In the genomic region with DNA sequence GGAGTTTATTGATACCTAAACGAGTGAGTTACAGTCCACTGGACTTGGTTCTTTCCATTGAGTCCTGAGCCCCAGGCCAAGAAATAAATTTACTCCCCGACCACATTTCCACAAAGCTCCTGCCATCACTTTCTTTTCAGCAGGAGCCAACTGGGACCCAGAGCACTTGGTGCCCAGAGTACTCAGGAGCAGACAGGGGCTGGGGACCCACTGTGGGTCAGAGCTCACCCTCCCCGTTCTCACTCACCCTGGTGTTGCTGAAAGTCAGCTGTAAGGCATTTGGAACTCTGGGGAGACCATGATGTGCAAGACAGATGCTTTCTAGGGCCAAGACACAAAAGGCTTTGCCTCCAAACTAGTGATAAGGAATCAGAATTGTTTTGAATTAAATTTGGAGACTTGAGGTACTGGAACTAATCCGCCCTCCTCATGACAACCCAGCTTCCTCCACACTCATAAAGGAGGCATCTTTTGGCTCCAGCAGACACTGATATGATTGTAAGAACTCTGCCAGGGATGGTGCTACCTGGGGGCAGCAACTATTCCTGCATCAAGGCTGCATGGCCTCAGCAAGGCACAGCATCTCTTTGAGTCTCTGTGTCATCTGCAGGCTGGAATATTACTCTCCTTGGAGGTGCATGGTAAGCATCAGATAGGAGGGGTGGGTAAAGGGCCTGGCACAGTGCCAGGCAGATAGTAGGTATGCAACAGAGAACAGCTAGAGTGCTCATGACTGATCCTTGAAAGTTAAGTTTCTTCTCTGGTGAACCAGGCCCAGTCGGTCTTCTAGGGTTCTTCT, we compare ENCODE assay signal across 1 cellular context.
A peak's percentile ranks its signal among the peaks of the same experiment; 100 is the strongest.
TF ChIP-seq lines count a peak whose summit lies in the region.

No MANE protein-coding gene starts in this region.

TF ChIP-seq in K562, 482 proteins besides CTCF, POLR2A, EP300 and RAD21:
- TF ChIP-seq ERF (CRISPR knock-in tag; IDR thresholded peaks at IDR 0.05) = no peak
- TF ChIP-seq, protein P1, sequence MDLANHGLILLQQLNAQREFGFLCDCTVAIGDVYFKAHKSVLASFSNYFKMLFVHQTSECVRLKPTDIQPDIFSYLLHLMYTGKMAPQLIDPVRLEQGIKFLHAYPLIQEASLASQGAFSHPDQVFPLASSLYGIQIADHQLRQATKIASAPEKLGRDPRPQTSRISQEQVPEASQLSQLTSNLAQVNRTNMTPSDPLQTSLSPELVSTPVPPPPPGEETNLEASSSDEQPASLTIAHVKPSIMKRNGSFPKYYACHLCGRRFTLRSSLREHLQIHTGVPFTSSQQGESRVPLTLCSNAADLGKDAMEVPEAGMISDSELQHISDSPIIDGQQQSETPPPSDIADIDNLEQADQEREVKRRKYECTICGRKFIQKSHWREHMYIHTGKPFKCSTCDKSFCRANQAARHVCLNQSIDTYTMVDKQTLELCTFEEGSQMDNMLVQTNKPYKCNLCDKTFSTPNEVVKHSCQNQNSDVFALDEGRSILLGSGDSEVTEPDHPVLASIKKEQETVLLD (IDR thresholded peaks at IDR 0.05) = no peak
- TF ChIP-seq ZFP36 (IDR thresholded peaks at IDR 0.05; ENCODE audit: low read depth, low read length, partially characterized antibody) = no peak
- peak; percentile 98 for TF ChIP-seq NFIC (IDR thresholded peaks at IDR 0.05)
- TF ChIP-seq, protein P2, sequence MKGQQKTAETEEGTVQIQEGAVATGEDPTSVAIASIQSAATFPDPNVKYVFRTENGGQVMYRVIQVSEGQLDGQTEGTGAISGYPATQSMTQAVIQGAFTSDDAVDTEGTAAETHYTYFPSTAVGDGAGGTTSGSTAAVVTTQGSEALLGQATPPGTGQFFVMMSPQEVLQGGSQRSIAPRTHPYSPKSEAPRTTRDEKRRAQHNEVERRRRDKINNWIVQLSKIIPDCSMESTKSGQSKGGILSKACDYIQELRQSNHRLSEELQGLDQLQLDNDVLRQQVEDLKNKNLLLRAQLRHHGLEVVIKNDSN (CRISPR knock-in tag; IDR thresholded peaks at IDR 0.05) = no peak
- peak; percentile 85 for TF ChIP-seq NFIX (CRISPR knock-in tag; IDR thresholded peaks at IDR 0.05; ENCODE audit: low read depth)
TF ChIP-seq in K562: peak in this region for 2.
